ENCODE assay signal across 1 cellular context in genomic region chr9:133529457-133529856, GRCh38.
TF ChIP-seq lines count a peak whose summit lies in the region.

No MANE protein-coding gene starts in this region.

TF ChIP-seq in H1, 55 proteins besides CTCF, POLR2A, EP300 and RAD21:
- TF ChIP-seq RFX5 (IDR thresholded peaks at IDR 0.05; ENCODE audit: borderline replicate concordance, low read depth, low read length) (no peak), TEAD4 (IDR thresholded peaks at IDR 0.05; ENCODE audit: low read depth, low read length) (no peak), BRCA1 (IDR thresholded peaks at IDR 0.05; ENCODE audit: low read depth, low read length) (no peak), MAX (IDR thresholded peaks at IDR 0.05) (no peak), HDAC6 (IDR thresholded peaks at IDR 0.05; ENCODE audit: low read depth, low read length) (no peak), CBX5 (IDR thresholded peaks at IDR 0.05; ENCODE audit: low read depth, low read length) (no peak), CEBPB (IDR thresholded peaks at IDR 0.05; ENCODE audit: low read depth, low read length) (no peak), FOSL1 (IDR thresholded peaks at IDR 0.05; ENCODE audit: insufficient read depth, low read depth, low read length) (no peak), CHD2 (IDR thresholded peaks at IDR 0.05; ENCODE audit: low read length) (no peak), SIN3A (conservative IDR thresholded peaks at IDR 0.05 in 1 of 2, IDR thresholded peaks at IDR 0.05 in 1 of 2; ENCODE audit: low read depth in 1 of 2, low read length in 2 of 2) (no peak), CHD7 (IDR thresholded peaks at IDR 0.05; ENCODE audit: insufficient replicate concordance, low read length) (no peak), BCL11A (IDR thresholded peaks at IDR 0.05; ENCODE audit: low read depth in 2 of 2, low read length in 2 of 2) (no peak), USF2 (IDR thresholded peaks at IDR 0.05; ENCODE audit: low read length) (no peak), SP4 (IDR thresholded peaks at IDR 0.05; ENCODE audit: low read length) (no peak), KDM4A (IDR thresholded peaks at IDR 0.05; ENCODE audit: low read depth, low read length, severe bottlenecking) (no peak), BACH1 (IDR thresholded peaks at IDR 0.05; ENCODE audit: low read length) (no peak), PHF8 (conservative IDR thresholded peaks at IDR 0.05; ENCODE audit: low read depth, low read length) (no peak), GTF2F1 (IDR thresholded peaks at IDR 0.05; ENCODE audit: borderline replicate concordance, low read depth, low read length) (no peak), TAF1 (IDR thresholded peaks at IDR 0.05; ENCODE audit: low read depth, low read length) (no peak)
